ENCODE assay signal across 1 cellular context in genomic region chr17:59634632-59635561, GRCh38.
TF ChIP-seq lines count a peak whose summit lies in the region.

No MANE protein-coding gene starts in this region.

TF ChIP-seq in IMR-90, 13 proteins besides CTCF, POLR2A, EP300 and RAD21 (continued from another document):
- TF ChIP-seq, protein P1, sequence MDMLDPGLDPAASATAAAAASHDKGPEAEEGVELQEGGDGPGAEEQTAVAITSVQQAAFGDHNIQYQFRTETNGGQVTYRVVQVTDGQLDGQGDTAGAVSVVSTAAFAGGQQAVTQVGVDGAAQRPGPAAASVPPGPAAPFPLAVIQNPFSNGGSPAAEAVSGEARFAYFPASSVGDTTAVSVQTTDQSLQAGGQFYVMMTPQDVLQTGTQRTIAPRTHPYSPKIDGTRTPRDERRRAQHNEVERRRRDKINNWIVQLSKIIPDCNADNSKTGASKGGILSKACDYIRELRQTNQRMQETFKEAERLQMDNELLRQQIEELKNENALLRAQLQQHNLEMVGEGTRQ (IDR thresholded peaks at IDR 0.05; ENCODE audit: low read depth, low read length): no peak
TF ChIP-seq in IMR-90: peak in this region for 2.
